Comparison of ENCODE assay signal across 8 cellular contexts in the genomic region with DNA sequence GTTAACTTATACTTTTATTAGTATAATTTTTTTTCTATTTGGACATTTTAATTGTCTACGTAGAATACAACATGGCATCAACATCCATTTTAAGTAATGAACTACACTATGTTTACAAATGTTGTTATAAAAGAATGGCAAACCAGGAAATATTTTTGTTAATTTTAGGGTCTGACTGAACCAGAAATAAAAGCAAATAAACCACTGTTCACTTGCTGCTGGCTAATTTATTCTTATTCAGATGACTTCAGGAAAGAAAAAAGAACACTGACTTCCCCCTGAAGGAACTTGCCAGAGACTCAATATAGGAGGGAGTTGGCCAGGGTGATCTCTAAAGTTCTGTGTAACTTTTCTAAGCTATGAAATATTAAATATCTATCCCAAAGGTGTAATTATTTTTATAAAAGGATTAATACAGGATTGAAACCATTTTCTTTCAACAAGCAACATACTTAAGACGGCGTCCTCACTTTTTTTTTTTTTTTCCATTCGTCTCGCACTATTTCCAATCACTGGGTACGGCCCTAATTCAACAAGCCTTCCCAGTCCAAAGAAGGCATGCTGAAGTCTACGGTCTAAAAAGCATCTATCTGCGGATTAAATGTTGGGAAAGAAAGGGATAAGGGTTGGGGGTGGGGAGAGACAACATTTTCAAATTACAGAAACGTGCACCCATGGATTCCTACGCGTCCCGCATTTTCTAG. TPM values are rescaled to one million over a fixed set of nuclear protein-coding genes. Genes with fewer than 3 reads are reported as not detected.
DNase-seq lines count a peak whose midpoint lies in the region; ATAC-seq and TF ChIP-seq lines count a peak whose summit lies in the region.

No MANE protein-coding gene starts in this region.

- H3K9me3 ChIP-seq in Peyer's patch (no peaks in the 10 kb centered on the region), esophagus squamous epithelium (no peaks in the 10 kb centered on the region)

- intact Hi-C loops in esophagus squamous epithelium (cut with DNase I) = no loop called here

- H3K9me3 Mint-ChIP-seq in progenitor cell of endocrine pancreas (ENCODE audit: low read depth) = no peaks in the 10 kb centered on the region

- no peaks in the 10 kb centered on the region for H3K27me3 Mint-ChIP-seq in progenitor cell of endocrine pancreas

- peak overlapping the region; percentile 97 for H3K4me3 ChIP-seq in GM12864 (ENCODE audit: low read depth, low read length)
- peak overlapping the region; percentile 95 to 99 (median 97) for H3K4me3 ChIP-seq in Peyer's patch
- peak overlapping the region; percentile 75 to 97 (median 82) for H3K4me3 ChIP-seq in esophagus squamous epithelium

- no peaks in the 10 kb centered on the region for H3K36me3 ChIP-seq in Peyer's patch
- H3K36me3 ChIP-seq in esophagus squamous epithelium = no peaks in the 10 kb centered on the region

- TF ChIP-seq CTCF in GM12864 (IDR thresholded peaks at IDR 0.05; ENCODE audit: low read depth, low read length, missing control alignments) = no peak
- no peak for TF ChIP-seq CTCF in Peyer's patch (IDR thresholded peaks at IDR 0.05)
- TF ChIP-seq CTCF in esophagus squamous epithelium (IDR thresholded peaks at IDR 0.05) = no peak
- TF ChIP-seq CTCF in progenitor cell of endocrine pancreas (IDR thresholded peaks at IDR 0.05; ENCODE audit: unreplicated experiment) = no peak

- H3K4me1 ChIP-seq in Peyer's patch = peaks cover 0 to 16% (median 1%) of the 10 kb centered on the region in 4 donors
- peaks cover 0 to 49% (median 10%) of the 10 kb centered on the region in 3 donors for H3K4me1 ChIP-seq in esophagus squamous epithelium

- H3K27ac Mint-ChIP-seq in progenitor cell of endocrine pancreas = peak overlapping the region; percentile 98

- DNase-seq in GM12864 (ENCODE audit: low read depth) (no peak), Peyer's patch (no peak), esophagus squamous epithelium (lab: John Stamatoyannopoulos, UW) (no peak), progenitor cell of endocrine pancreas (ENCODE audit: low spot score, unreplicated experiment) (no peak), iPS-NIHi11 (ENCODE audit: low spot score) (no peak), OCI-M2 (lab: John Stamatoyannopoulos, UW; ENCODE audit: unreplicated experiment) (no peak), DMS153 (lab: John Stamatoyannopoulos, UW) (no peak)

- 4 to 6% methylated on average over 12 of the region's 12 CpGs for WGBS in esophagus squamous epithelium, 2 donors

- H3K4me3 Mint-ChIP-seq in progenitor cell of endocrine pancreas (ENCODE audit: low read depth) = peak overlapping the region; percentile 93

- H3K27ac ChIP-seq in Peyer's patch (peak overlapping the region; percentile 89 to 97 (median 96)), esophagus squamous epithelium (peak overlapping the region; percentile 88 to 97 (median 95))

- no peak for ATAC-seq in GM18498 (IDR thresholded peaks at IDR 0.05; ENCODE audit: unreplicated experiment)

- H3K27me3 ChIP-seq in Peyer's patch (no peaks in the 10 kb centered on the region), esophagus squamous epithelium (no peaks in the 10 kb centered on the region)

- H3K4me1 Mint-ChIP-seq in progenitor cell of endocrine pancreas (ENCODE audit: low read depth) = peaks cover 35% of the 10 kb centered on the region

- TF ChIP-seq POLR2A in Peyer's patch (IDR thresholded peaks at IDR 0.05) = no peak
- no peak for TF ChIP-seq POLR2A in esophagus squamous epithelium (IDR thresholded peaks at IDR 0.05)

- H3K36me3 Mint-ChIP-seq in progenitor cell of endocrine pancreas (ENCODE audit: insufficient read depth) = no peaks in the 10 kb centered on the region

RNA-seq across cellular contexts. Expression of gene USP6NL, which starts 1.1 kb away (rescaled TPM):
- 10 to 100 TPM; 15.0 to 52.8 (median 19.3) TPM for total RNA-seq in Peyer's patch
- 10 to 100 TPM; 28.8 to 56.4 (median 34.0) TPM for total RNA-seq in esophagus squamous epithelium
- total RNA-seq in progenitor cell of endocrine pancreas = 37.3 and 39.2 TPM in 2 replicates
